Comparison of ENCODE assay signal across 1 cellular context in the genomic region with DNA sequence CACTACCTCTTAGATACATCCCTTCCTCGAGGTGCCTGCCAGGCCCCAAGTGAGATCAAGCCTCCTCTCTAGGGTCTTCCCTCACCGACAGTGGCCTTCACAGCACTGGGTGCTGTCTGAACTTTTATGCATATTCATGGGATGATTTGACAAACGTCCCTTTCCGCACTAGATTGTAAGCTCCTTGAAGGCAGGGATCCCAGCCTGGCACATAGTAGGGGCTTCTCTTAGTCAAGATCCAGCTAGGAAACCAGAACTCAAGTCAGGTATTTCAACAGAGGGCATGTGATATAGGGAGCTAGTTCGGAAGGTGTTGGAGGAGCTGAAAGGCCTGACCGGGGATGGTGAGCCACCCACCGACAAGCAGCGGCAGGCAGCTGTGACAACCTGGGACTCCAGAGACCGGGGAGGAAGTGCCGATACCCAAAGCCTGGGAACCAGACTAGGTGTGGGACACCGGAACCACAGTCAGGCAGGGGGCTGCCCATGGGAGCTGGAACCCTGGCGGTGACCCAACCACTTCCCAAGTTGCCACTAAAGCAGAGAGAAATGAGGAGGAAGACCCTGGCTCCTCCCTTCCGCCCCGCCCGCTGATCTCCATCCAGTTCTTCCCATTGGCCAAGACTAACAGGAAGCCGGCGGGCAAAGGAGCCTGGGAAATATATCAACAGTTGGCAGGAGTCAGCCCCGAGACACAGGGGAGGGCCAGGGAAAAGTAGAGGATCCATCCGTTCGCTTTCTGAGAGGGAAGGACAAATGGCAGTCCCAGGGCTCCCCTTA.
TF ChIP-seq lines count a peak whose summit lies in the region.

No MANE protein-coding gene starts in this region.

TF ChIP-seq in K562, 482 proteins besides CTCF, POLR2A, EP300 and RAD21:
- TF ChIP-seq ZNF316 (IDR thresholded peaks at IDR 0.05) (peak; percentile 89), BCL6 (CRISPR knock-in tag; IDR thresholded peaks at IDR 0.05) (no peak), TRIM24 (IDR thresholded peaks at IDR 0.05) (peak; percentile 61 to 64; a peak in 3 of 4 replicates), ZNF165 (CRISPR knock-in tag; IDR thresholded peaks at IDR 0.05; ENCODE audit: borderline replicate concordance) (no peak), THRAP3 (IDR thresholded peaks at IDR 0.05; ENCODE audit: borderline replicate concordance) (no peak), MCM7 (IDR thresholded peaks at IDR 0.05) (no peak), KDM1A (IDR thresholded peaks at IDR 0.05) (peak; percentile 37 to 43; a peak in 2 of 4 replicates), ETV5 (CRISPR knock-in tag; IDR thresholded peaks at IDR 0.05; ENCODE audit: low read depth) (no peak), ZNF586 (CRISPR knock-in tag; conservative IDR thresholded peaks at IDR 0.05) (no peak), CBX3 (IDR thresholded peaks at IDR 0.05; ENCODE audit: borderline replicate concordance in 1 of 2, low read length in 2 of 2) (peak in 1 of 2 experiments; percentile 86; a peak in 2 of 3 replicates), ZNF41 (CRISPR knock-in tag; conservative IDR thresholded peaks at IDR 0.05) (no peak), ZNF133 (CRISPR knock-in tag; IDR thresholded peaks at IDR 0.05) (no peak), MEIS2 (IDR thresholded peaks at IDR 0.05; ENCODE audit: partially characterized antibody) (no peak), MAZ (CRISPR knock-in tag; conservative IDR thresholded peaks at IDR 0.05 in 1 of 2, IDR thresholded peaks at IDR 0.05 in 1 of 2) (no peak), TRIM28 (IDR thresholded peaks at IDR 0.05) (peak; percentile 78), TAF1 (IDR thresholded peaks at IDR 0.05; ENCODE audit: control insufficient read depth, extremely low read depth, insufficient read depth, low read length, severe bottlenecking) (no peak), ZC3H8 (IDR thresholded peaks at IDR 0.05) (no peak), CCAR2 (IDR thresholded peaks at IDR 0.05; ENCODE audit: low read depth, low read length) (no peak), NFXL1 (CRISPR knock-in tag; IDR thresholded peaks at IDR 0.05) (no peak), ZNF124 (CRISPR knock-in tag; IDR thresholded peaks at IDR 0.05) (no peak), ZKSCAN1 (IDR thresholded peaks at IDR 0.05; ENCODE audit: low read depth, low read length) (peak; percentile 98), POLR2AphosphoS2 (IDR thresholded peaks at IDR 0.05; ENCODE audit: low read length) (no peak), MYBL2 (IDR thresholded peaks at IDR 0.05; ENCODE audit: low read depth) (no peak), MYBL2 (CRISPR knock-in tag; IDR thresholded peaks at IDR 0.05; ENCODE audit: borderline replicate concordance) (no peak), CC2D1A (IDR thresholded peaks at IDR 0.05) (no peak), NFRKB (IDR thresholded peaks at IDR 0.05; ENCODE audit: low read depth) (no peak)
- TF ChIP-seq, protein P1, sequence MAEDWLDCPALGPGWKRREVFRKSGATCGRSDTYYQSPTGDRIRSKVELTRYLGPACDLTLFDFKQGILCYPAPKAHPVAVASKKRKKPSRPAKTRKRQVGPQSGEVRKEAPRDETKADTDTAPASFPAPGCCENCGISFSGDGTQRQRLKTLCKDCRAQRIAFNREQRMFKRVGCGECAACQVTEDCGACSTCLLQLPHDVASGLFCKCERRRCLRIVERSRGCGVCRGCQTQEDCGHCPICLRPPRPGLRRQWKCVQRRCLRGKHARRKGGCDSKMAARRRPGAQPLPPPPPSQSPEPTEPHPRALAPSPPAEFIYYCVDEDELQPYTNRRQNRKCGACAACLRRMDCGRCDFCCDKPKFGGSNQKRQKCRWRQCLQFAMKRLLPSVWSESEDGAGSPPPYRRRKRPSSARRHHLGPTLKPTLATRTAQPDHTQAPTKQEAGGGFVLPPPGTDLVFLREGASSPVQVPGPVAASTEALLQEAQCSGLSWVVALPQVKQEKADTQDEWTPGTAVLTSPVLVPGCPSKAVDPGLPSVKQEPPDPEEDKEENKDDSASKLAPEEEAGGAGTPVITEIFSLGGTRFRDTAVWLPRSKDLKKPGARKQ (CRISPR knock-in tag; IDR thresholded peaks at IDR 0.05), result no peak
- TF ChIP-seq, protein P2, sequence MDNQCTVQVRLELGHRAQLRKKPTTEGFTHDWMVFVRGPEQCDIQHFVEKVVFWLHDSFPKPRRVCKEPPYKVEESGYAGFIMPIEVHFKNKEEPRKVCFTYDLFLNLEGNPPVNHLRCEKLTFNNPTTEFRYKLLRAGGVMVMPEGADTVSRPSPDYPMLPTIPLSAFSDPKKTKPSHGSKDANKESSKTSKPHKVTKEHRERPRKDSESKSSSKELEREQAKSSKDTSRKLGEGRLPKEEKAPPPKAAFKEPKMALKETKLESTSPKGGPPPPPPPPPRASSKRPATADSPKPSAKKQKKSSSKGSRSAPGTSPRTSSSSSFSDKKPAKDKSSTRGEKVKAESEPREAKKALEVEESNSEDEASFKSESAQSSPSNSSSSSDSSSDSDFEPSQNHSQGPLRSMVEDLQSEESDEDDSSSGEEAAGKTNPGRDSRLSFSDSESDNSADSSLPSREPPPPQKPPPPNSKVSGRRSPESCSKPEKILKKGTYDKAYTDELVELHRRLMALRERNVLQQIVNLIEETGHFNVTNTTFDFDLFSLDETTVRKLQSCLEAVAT (IDR thresholded peaks at IDR 0.05), result no peak
- TF ChIP-seq, protein P3, sequence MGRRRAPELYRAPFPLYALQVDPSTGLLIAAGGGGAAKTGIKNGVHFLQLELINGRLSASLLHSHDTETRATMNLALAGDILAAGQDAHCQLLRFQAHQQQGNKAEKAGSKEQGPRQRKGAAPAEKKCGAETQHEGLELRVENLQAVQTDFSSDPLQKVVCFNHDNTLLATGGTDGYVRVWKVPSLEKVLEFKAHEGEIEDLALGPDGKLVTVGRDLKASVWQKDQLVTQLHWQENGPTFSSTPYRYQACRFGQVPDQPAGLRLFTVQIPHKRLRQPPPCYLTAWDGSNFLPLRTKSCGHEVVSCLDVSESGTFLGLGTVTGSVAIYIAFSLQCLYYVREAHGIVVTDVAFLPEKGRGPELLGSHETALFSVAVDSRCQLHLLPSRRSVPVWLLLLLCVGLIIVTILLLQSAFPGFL (CRISPR knock-in tag; IDR thresholded peaks at IDR 0.05), result no peak
- TF ChIP-seq, protein P4, sequence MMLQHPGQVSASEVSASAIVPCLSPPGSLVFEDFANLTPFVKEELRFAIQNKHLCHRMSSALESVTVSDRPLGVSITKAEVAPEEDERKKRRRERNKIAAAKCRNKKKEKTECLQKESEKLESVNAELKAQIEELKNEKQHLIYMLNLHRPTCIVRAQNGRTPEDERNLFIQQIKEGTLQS (IDR thresholded peaks at IDR 0.05), result no peak
- TF ChIP-seq, protein P4 (CRISPR knock-in tag; conservative IDR thresholded peaks at IDR 0.05), result no peak
- TF ChIP-seq, protein P5, sequence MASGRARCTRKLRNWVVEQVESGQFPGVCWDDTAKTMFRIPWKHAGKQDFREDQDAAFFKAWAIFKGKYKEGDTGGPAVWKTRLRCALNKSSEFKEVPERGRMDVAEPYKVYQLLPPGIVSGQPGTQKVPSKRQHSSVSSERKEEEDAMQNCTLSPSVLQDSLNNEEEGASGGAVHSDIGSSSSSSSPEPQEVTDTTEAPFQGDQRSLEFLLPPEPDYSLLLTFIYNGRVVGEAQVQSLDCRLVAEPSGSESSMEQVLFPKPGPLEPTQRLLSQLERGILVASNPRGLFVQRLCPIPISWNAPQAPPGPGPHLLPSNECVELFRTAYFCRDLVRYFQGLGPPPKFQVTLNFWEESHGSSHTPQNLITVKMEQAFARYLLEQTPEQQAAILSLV (tag; IDR thresholded peaks at IDR 0.05), result no peak
